Comparison of ENCODE assay signal across 25 cellular contexts in the genomic region with DNA sequence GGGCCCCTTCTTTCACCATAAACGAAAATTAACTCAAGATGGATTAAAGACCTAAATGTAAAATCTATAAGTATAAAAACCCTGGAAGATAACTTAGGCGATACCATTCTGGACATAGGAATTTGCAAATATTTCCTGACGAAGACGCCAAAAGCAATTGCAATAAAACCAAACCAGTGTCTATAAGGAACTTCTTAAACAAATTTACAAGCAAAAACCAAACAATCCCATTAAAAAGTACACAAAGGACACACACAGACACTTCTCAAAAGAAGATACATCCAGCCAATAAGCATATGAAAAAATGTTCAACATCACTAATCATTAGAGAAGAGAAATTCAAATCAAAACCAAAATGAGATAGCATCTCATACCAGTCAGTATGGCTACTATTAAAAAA.
"Had no signal": no experiment of that assay in that cellular context is flagged by ENCODE, and none has a peak within 500 bp of the region (broad histone marks: within the 10 kb centered on the region; RNA-seq: fewer than 3 reads in every experiment).

No MANE protein-coding gene starts in this region.

- H3K9me3 Mint-ChIP-seq: central memory CD8-positive, alpha-beta T cell had no signal

- DNase-seq: activated CD4-positive, alpha-beta T cell treated with anti-CD3 and anti-CD28 coated beads, Interleukin-2, amount 50 U/mL, for 1 hour; activated CD8-positive, alpha-beta T cell treated with anti-CD3 and anti-CD28 coated beads for 36 hours; activated gamma-delta T cell treated with Interleukin-2 at 50 U/mL for 16 hours; activated naive CD4-positive, alpha-beta T cell treated with anti-CD3 and anti-CD28 coated beads, Interleukin-2, amount 50 U/mL, for 16 hours; activated T-cell treated with anti-CD3 and anti-CD28 coated beads, Interleukin-2, amount 50 U/mL, for 4 hours; effector CD8-positive, alpha-beta T cell; esophagus squamous epithelium; foreskin melanocyte; heart right ventricle; mucosa of descending colon; pancreas; retina; stimulated activated CD4-positive, alpha-beta T cell treated with anti-CD3 and anti-CD28 coated beads, Interleukin-12 subunit alpha, Interleukin-12 subunit beta, amount 100 ng/mL, for 4 hours; stimulated activated CD4-positive, alpha-beta T cell treated with anti-CD3 and anti-CD28 coated beads, Interleukin-4, amount 100 ng/mL, for 1 hour; stomach; SW 1271; T-helper 9 cell; thyroid gland had no signal

- H3K4me3 ChIP-seq: esophagus squamous epithelium, heart right ventricle, mucosa of descending colon, pancreas, prostate gland, skin epidermis, stomach, thyroid gland had no signal

- H3K27me3 ChIP-seq: esophagus squamous epithelium, heart right ventricle, pancreas, stomach, thyroid gland had no signal

- H3K9me3 ChIP-seq: esophagus squamous epithelium, mucosa of descending colon, pancreas, prostate gland, stomach, thyroid gland had no signal

- H3K4me3 Mint-ChIP-seq: activated CD8-positive, alpha-beta T cell treated with anti-CD3 and anti-CD28 coated beads for 36 hours; activated T-cell treated with anti-CD3 and anti-CD28 coated beads, Interleukin-2, amount 50 U/mL, for 4 hours; central memory CD8-positive, alpha-beta T cell; T-helper 1 cell treated with Interleukin-12 subunit alpha and Interleukin-12 subunit beta and Interleukin-4 antibody, amounts not matched to agents 30 μg/mL and 1 μg/mL, for 36 hours had no signal

- H3K27ac ChIP-seq: epithelial cell of prostate, esophagus squamous epithelium, prostate gland, stomach, thyroid gland had no signal

- H3K27me3 Mint-ChIP-seq: activated CD8-positive, alpha-beta T cell treated with anti-CD3 and anti-CD28 coated beads for 36 hours; activated T-helper 17 cell treated with anti-CD3 and anti-CD28 coated beads, Interleukin-2, amount 50 U/mL, for 72 hours; central memory CD8-positive, alpha-beta T cell had no signal

- ATAC-seq: activated CD8-positive, alpha-beta T cell treated with anti-CD3 and anti-CD28 coated beads for 36 hours; activated T-cell treated with anti-CD3 and anti-CD28 coated beads, Interleukin-2, amount 50 U/mL, for 4 hours; activated T-helper 17 cell treated with anti-CD3 and anti-CD28 coated beads, Interleukin-2, amount 50 U/mL, for 72 hours; heart right ventricle; mucosa of descending colon; pancreas; sciatic nerve had no signal

- H3K27ac Mint-ChIP-seq: activated CD8-positive, alpha-beta T cell treated with anti-CD3 and anti-CD28 coated beads for 36 hours; T-helper 1 cell treated with Interleukin-12 subunit alpha and Interleukin-12 subunit beta and Interleukin-4 antibody, amounts not matched to agents 30 μg/mL and 1 μg/mL, for 36 hours had no signal

- H3K36me3 ChIP-seq: esophagus squamous epithelium, heart right ventricle, pancreas, prostate gland, stomach, thyroid gland had no signal

- H3K4me1 ChIP-seq: pancreas, prostate gland had no signal
